Comparison of ENCODE assay signal across 12 cellular contexts in genomic region chrX:65702956-65703355, GRCh38. TPM values are rescaled to one million over a fixed set of nuclear protein-coding genes. Genes with fewer than 3 reads are reported as not detected.
DNase-seq lines count a peak whose midpoint lies in the region; ATAC-seq, FAIRE-seq and TF ChIP-seq lines count a peak whose summit lies in the region.
"Had no signal": no experiment of that assay in that cellular context is flagged by ENCODE, and none has a peak within 500 bp of the region (broad histone marks: within the 10 kb centered on the region; RNA-seq: fewer than 3 reads in every experiment).

No MANE protein-coding gene starts in this region.

- intact Hi-C loops in sciatic nerve (cut with DNase I) (no loop called here), colonic mucosa (cut with DNase I) (no loop called here)

- peaks cover 11 to 79% (median 51%) of the 10 kb centered on the region in 11 experiments; a peak in 20 of 22 replicates for H3K36me3 ChIP-seq in BLaER1 treated with 17β-estradiol and CSF1 and Interleukin-3, amounts not matched to agents 10 nM and 100 nM
- no peaks in the 10 kb centered on the region for H3K36me3 ChIP-seq in colonic mucosa

- POLR2A ChIA-PET in naive thymus-derived CD8-positive, alpha-beta T cell (lab: Charles Lee): interaction anchor here (1.3 to 1.6 kb wide), 3 partner anchors 8 to 34 kb away, joined by 4 to 6 read pairs (median 5); no protein-coding TSS in a partner anchor

- peaks cover 7% of the 10 kb centered on the region for H3K36me3 Mint-ChIP-seq in activated naive CD8-positive, alpha-beta T cell
- H3K36me3 Mint-ChIP-seq in naive thymus-derived CD8-positive, alpha-beta T cell: peaks cover 0 to 22% (median 1%) of the 10 kb centered on the region in 3 donors

- H3K27me3 ChIP-seq in BLaER1 treated with 17β-estradiol and CSF1 and Interleukin-3, amounts not matched to agents 10 nM and 100 nM: peaks cover 0 to 28% (median 7%) of the 10 kb centered on the region in 11 experiments; a peak in 8 of 22 replicates
- H3K27me3 ChIP-seq in colonic mucosa: no peaks in the 10 kb centered on the region

- H3K4me1 Mint-ChIP-seq in activated naive CD8-positive, alpha-beta T cell (ENCODE audit: low read depth): peaks cover 85% of the 10 kb centered on the region
- H3K4me1 Mint-ChIP-seq in naive thymus-derived CD8-positive, alpha-beta T cell: peaks cover 22 to 92% (median 83%) of the 10 kb centered on the region in 4 donors

- no peaks in the 10 kb centered on the region for H3K9me3 Mint-ChIP-seq in activated naive CD8-positive, alpha-beta T cell (ENCODE audit: low read depth)
- H3K9me3 Mint-ChIP-seq in naive thymus-derived CD8-positive, alpha-beta T cell: no peaks in the 10 kb centered on the region
- H3K9me3 Mint-ChIP-seq: activated T-cell treated with anti-CD3 and anti-CD28 coated beads, Interleukin-2, amount 50 U/mL, for 4 hours; nephron had no signal

- H3K4me3 ChIP-seq in BLaER1 treated with 17β-estradiol and CSF1 and Interleukin-3, amounts not matched to agents 10 nM and 100 nM: no peak overlapping the region; a peak in 1 of 20 replicates
- no peak overlapping the region for H3K4me3 ChIP-seq in colonic mucosa

- peak; percentile 29 for ATAC-seq in GM18858 (IDR thresholded peaks at IDR 0.05; ENCODE audit: unreplicated experiment)
- ATAC-seq in naive thymus-derived CD8-positive, alpha-beta T cell: no peak
- no peak for ATAC-seq in sciatic nerve
- ATAC-seq: activated T-cell treated with anti-CD3 and anti-CD28 coated beads, Interleukin-2, amount 50 U/mL, for 4 hours had no signal

- H3K9ac ChIP-seq in BLaER1 treated with 17β-estradiol and CSF1 and Interleukin-3, amounts not matched to agents 10 nM and 100 nM: peak overlapping the region in 2 of 11 experiments; percentile 4 to 44; a peak in 2 of 22 replicates
- H3K9ac ChIP-seq in colonic mucosa (ENCODE audit: low read depth in 2 of 2, low read length in 2 of 2): no peak overlapping the region

- H3K27me3 Mint-ChIP-seq in activated naive CD8-positive, alpha-beta T cell: no peaks in the 10 kb centered on the region
- H3K27me3 Mint-ChIP-seq in naive thymus-derived CD8-positive, alpha-beta T cell: no peaks in the 10 kb centered on the region

- H3K4me1 ChIP-seq in BLaER1 treated with 17β-estradiol and CSF1 and Interleukin-3, amounts not matched to agents 10 nM and 100 nM: peaks cover 80 to 92% (median 86%) of the 10 kb centered on the region in 10 experiments
- no peaks in the 10 kb centered on the region for H3K4me1 ChIP-seq in colonic mucosa

- no peak for TF ChIP-seq CTCF in colonic mucosa (IDR thresholded peaks at IDR 0.05)

- no peak for FAIRE-seq in HTR-8/SVneo (lab: Jason Lieb, UNC)
- FAIRE-seq: islet of Langerhans had no signal

- peak overlapping the region; percentile 74 for H3K4me3 Mint-ChIP-seq in activated naive CD8-positive, alpha-beta T cell
- H3K4me3 Mint-ChIP-seq in naive thymus-derived CD8-positive, alpha-beta T cell: peak overlapping the region in 8 of 10 donors; percentile 42 to 77 (median 63)
- H3K4me3 Mint-ChIP-seq: nephron had no signal

- H4K20me1 ChIP-seq in BLaER1 treated with 17β-estradiol and CSF1 and Interleukin-3, amounts not matched to agents 10 nM and 100 nM: peaks cover 36 to 70% (median 56%) of the 10 kb centered on the region in 11 experiments

- H3K27ac ChIP-seq in BLaER1 treated with 17β-estradiol and CSF1 and Interleukin-3, amounts not matched to agents 10 nM and 100 nM: peak overlapping the region in 7 of 11 experiments; percentile 12 to 64 (median 44); a peak in 12 of 22 replicates
- H3K27ac ChIP-seq in colonic mucosa: no peak overlapping the region

- peak overlapping the region in 10 of 11 experiments; percentile 11 to 94 (median 62); a peak in 18 of 22 replicates for H3K4me2 ChIP-seq in BLaER1 treated with 17β-estradiol and CSF1 and Interleukin-3, amounts not matched to agents 10 nM and 100 nM

- H3K9me3 ChIP-seq in BLaER1 treated with 17β-estradiol and CSF1 and Interleukin-3, amounts not matched to agents 10 nM and 100 nM (replicated peaks in 1 of 11): peaks cover 0 to 5% (median 0%) of the 10 kb centered on the region in 11 experiments; a peak in 1 of 22 replicates
- H3K9me3 ChIP-seq in colonic mucosa: no peaks in the 10 kb centered on the region

- no peak for DNase-seq in naive thymus-derived CD8-positive, alpha-beta T cell
- DNase-seq in sciatic nerve (ENCODE audit: low spot score) (no peak), HTR-8/SVneo (ENCODE audit: insufficient read length, low spot score) (no peak), T-helper 9 cell (no peak), colonic mucosa (no peak)
- DNase-seq: activated T-cell treated with anti-CD3 and anti-CD28 coated beads, Interleukin-2, amount 50 U/mL, for 4 hours; NCI-H1930 had no signal

- H3K27ac Mint-ChIP-seq in activated naive CD8-positive, alpha-beta T cell: peak overlapping the region; percentile 91
- H3K27ac Mint-ChIP-seq in naive thymus-derived CD8-positive, alpha-beta T cell: peak overlapping the region in 8 of 10 donors; percentile 58 to 99 (median 89)

RNA-seq across cellular contexts. Expression of gene MSN, which starts 35.5 kb away (rescaled TPM):
- 100 to 1,000 TPM; 298 to 315 TPM for total RNA-seq in naive thymus-derived CD8-positive, alpha-beta T cell
- polyA plus RNA-seq in naive thymus-derived CD8-positive, alpha-beta T cell: 100 to 1,000 TPM; 467 to 552 (median 518) TPM
- 325 TPM for total RNA-seq in sciatic nerve
- total RNA-seq in colonic mucosa: 10 to 100 TPM; 27.5 to 62.7 TPM
